In the genomic region with DNA sequence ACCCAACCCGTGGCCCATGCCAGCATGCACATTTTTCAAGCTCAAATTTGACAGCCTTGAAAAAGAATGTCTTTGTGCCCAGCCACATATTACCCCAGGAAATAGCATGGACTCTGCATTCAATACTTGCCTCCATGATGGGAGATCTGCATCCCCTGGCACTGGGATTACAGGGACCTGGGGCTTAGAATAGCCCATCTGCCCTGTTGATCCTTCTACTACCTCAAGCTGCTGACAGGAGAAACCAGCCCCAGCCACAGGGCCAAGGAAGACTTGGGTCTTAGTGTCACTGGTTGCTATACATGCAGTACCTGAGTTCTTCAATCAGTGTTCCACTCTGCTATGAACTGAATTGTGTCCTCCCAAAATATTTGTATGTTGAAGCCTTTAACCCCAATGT, we compare ENCODE assay signal across 14 cellular contexts.
"Had no signal": no experiment of that assay in that cellular context is flagged by ENCODE, and none has a peak within 500 bp of the region (broad histone marks: within the 10 kb centered on the region; RNA-seq: fewer than 3 reads in every experiment).

No MANE protein-coding gene starts in this region.

- DNase-seq: activated CD4-positive, alpha-beta T cell treated with anti-CD3 and anti-CD28 coated beads, Interleukin-2, amount 50 U/mL, for 48 hours; activated CD8-positive, alpha-beta memory T cell treated with anti-CD3 and anti-CD28 coated beads, Interleukin-2, amount 50 U/mL, for 4 hours; activated gamma-delta T cell treated with Interleukin-2 at 50 U/mL for 16 hours; activated T-cell treated with anti-CD3 and anti-CD28 coated beads, Interleukin-2, amount 50 U/mL, for 48 hours; cerebellar nuclear complex; effector memory CD4-positive, alpha-beta T cell; foreskin fibroblast; hypothalamus; left ventricle myocardium inferior; sigmoid colon; spleen; T-cell had no signal

- H3K27ac Mint-ChIP-seq: activated naive CD8-positive, alpha-beta T cell; T-cell had no signal

- H3K4me3 ChIP-seq: left ventricle myocardium inferior, sigmoid colon, spleen, thoracic aorta had no signal

- H3K27me3 Mint-ChIP-seq: activated naive CD8-positive, alpha-beta T cell; T-cell had no signal

- H3K36me3 ChIP-seq: left ventricle myocardium inferior, sigmoid colon, spleen, thoracic aorta had no signal

- H3K27ac ChIP-seq: left ventricle myocardium inferior, sigmoid colon, spleen, thoracic aorta had no signal

- H3K36me3 Mint-ChIP-seq: activated naive CD8-positive, alpha-beta T cell; T-cell had no signal

- H3K4me3 Mint-ChIP-seq: activated naive CD8-positive, alpha-beta T cell; T-cell had no signal

- H3K27me3 ChIP-seq: sigmoid colon, spleen had no signal

- ATAC-seq: T-cell had no signal

- H3K9me3 ChIP-seq: left ventricle myocardium inferior, sigmoid colon, spleen, thoracic aorta had no signal
